10 cellular contexts compared by ENCODE assay signal in the genomic region with DNA sequence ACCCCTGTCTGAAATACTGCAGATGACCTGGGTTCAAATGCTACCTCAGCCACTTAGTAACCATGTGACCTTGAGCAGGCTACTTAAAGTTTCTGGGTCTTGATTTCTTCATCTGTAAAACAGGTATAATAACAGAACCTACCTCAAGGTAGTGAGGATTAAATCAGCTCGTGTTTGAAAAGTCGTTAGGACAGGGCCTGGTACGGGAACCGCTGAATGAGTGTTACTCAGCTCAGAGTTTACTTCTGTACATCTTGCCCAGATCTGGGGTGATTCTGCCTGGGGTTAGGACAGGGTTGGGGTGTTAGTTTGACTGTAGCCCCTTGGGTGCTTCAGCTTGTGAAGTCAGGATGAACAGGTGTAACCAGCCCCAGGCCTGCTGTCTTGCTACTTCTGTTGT. TPM values are rescaled to one million over a fixed set of nuclear protein-coding genes. Genes with fewer than 3 reads are reported as not detected.
DNase-seq lines count a peak whose midpoint lies in the region; ATAC-seq and TF ChIP-seq lines count a peak whose summit lies in the region.
"Had no signal": no experiment of that assay in that cellular context is flagged by ENCODE, and none has a peak within 500 bp of the region (broad histone marks: within the 10 kb centered on the region; RNA-seq: fewer than 3 reads in every experiment).

No MANE protein-coding gene starts in this region.

- H4K20me1 ChIP-seq in HCT116 (ENCODE audit: insufficient read depth), result no peaks in the 10 kb centered on the region

- H3K9ac ChIP-seq in HCT116 (ENCODE audit: low read length), result peak overlapping the region; percentile 89
- no peak overlapping the region for H3K9ac ChIP-seq in mesendoderm (ENCODE audit: low read length)

- H3K9me2 ChIP-seq in HCT116 (ENCODE audit: insufficient read depth), result no peaks in the 10 kb centered on the region

- H3K79me2 ChIP-seq in HCT116 (ENCODE audit: insufficient read depth, low read length) (peaks cover 65% of the 10 kb centered on the region), mesendoderm (ENCODE audit: control insufficient read depth, insufficient read depth, low read length) (no peaks in the 10 kb centered on the region)

- no peak overlapping the region for H3K4ac ChIP-seq in mesendoderm (ENCODE audit: low read depth, low read length)

- H3K4me2 ChIP-seq in HCT116 (ENCODE audit: low read length) (peak overlapping the region; percentile 94), mesendoderm (ENCODE audit: low read length) (no peak overlapping the region)

- H3K4me1 Mint-ChIP-seq in T-helper 17 cell, result peaks cover 24% of the 10 kb centered on the region

- no peak for TF ChIP-seq CTCF in HCT116 (IDR thresholded peaks at IDR 0.05 in 2 of 3, conservative IDR thresholded peaks at IDR 0.05 in 1 of 3; ENCODE audit: borderline replicate concordance in 1 of 3, insufficient read depth in 1 of 3, low read depth in 2 of 3, low read length in 2 of 3)
- no peak for TF ChIP-seq CTCF in esophagus muscularis mucosa (IDR thresholded peaks at IDR 0.05)
- no peak for TF ChIP-seq CTCF in sigmoid colon (IDR thresholded peaks at IDR 0.05)

- peaks cover 18 to 64% of the 10 kb centered on the region in 2 experiments; a peak in 3 of 4 replicates for H3K4me1 ChIP-seq in HCT116 (ENCODE audit: control insufficient read depth in 1 of 2, insufficient read depth in 2 of 2, low read length in 2 of 2)
- H3K4me1 ChIP-seq in esophagus muscularis mucosa, result peaks cover 53 to 90% (median 79%) of the 10 kb centered on the region in 4 donors
- peaks cover 0 to 63% (median 54%) of the 10 kb centered on the region in 4 donors for H3K4me1 ChIP-seq in sigmoid colon
- peaks cover 5% of the 10 kb centered on the region for H3K4me1 ChIP-seq in mesendoderm (ENCODE audit: control insufficient read depth, low read depth, low read length)

- H3K56ac ChIP-seq in mesendoderm (ENCODE audit: low read length), result no peak overlapping the region

- ATAC-seq in HCT116, result no peak
- no peak for ATAC-seq in T-helper 17 cell
- no peak for ATAC-seq in left colon
- no peak for ATAC-seq in GM18867 (IDR thresholded peaks at IDR 0.05; ENCODE audit: unreplicated experiment)
- ATAC-seq: gastrocnemius medialis had no signal

- H3K27ac Mint-ChIP-seq in T-helper 17 cell, result peak overlapping the region; percentile 92

- H3K4me3 ChIP-seq in HCT116 (replicated peaks in 1 of 2; ENCODE audit: low read depth in 1 of 2, low read length in 2 of 2), result peak overlapping the region; percentile 84 to 97; a peak in 3 of 4 replicates
- H3K4me3 ChIP-seq in esophagus muscularis mucosa, result peak overlapping the region; percentile 67 to 86 (median 83)
- H3K4me3 ChIP-seq in sigmoid colon, result peak overlapping the region in 3 of 4 donors; percentile 78 to 91 (median 84)
- no peak overlapping the region for H3K4me3 ChIP-seq in mesendoderm (ENCODE audit: low read length)

- H3K4me3 Mint-ChIP-seq in T-helper 17 cell, result peak overlapping the region; percentile 97

- CTCF ChIA-PET in HCT116 (lab: Charles Lee), result interaction anchor here (1.3 kb wide), 1 partner anchor 12 kb away, joined by 6 read pairs; no protein-coding TSS in a partner anchor

- H4K8ac ChIP-seq in mesendoderm (ENCODE audit: low read depth, low read length), result no peak overlapping the region

- no peak overlapping the region for H2AK5ac ChIP-seq in mesendoderm (ENCODE audit: low read length)

- no peaks in the 10 kb centered on the region for H3K27me3 Mint-ChIP-seq in T-helper 17 cell

- no peak overlapping the region for H2BK15ac ChIP-seq in mesendoderm (replicated peaks; ENCODE audit: low read depth)

- H3K9me3 ChIP-seq in HCT116 (ENCODE audit: control insufficient read depth in 1 of 2, insufficient read depth in 1 of 2, low read depth in 1 of 2, low read length in 2 of 2) (no peaks in the 10 kb centered on the region), T-helper 17 cell (ENCODE audit: control insufficient read depth, low read length, poor library complexity, severe bottlenecking) (no peaks in the 10 kb centered on the region), esophagus muscularis mucosa (no peaks in the 10 kb centered on the region), sigmoid colon (no peaks in the 10 kb centered on the region)
- H3K9me3 ChIP-seq: gastrocnemius medialis had no signal

- no peak overlapping the region for H2BK5ac ChIP-seq in mesendoderm (ENCODE audit: low read length)

- no peak overlapping the region for H2BK120ac ChIP-seq in mesendoderm (ENCODE audit: low read depth, low read length)

- intact Hi-C loops in HCT116 (cut with micrococcal nuclease) (no loop called here), esophagus muscularis mucosa (cut with DNase I) (no loop called here), sigmoid colon (cut with DNase I) (no loop called here), left colon (cut with DNase I, micrococcal nuclease) (no loop called here)

- POLR2A ChIA-PET in HCT116 (lab: Charles Lee), result no interaction called here

- peaks cover 2 to 21% of the 10 kb centered on the region in 2 experiments; a peak in 3 of 4 replicates for H3K36me3 ChIP-seq in HCT116 (ENCODE audit: control insufficient read depth in 1 of 2, insufficient read depth in 2 of 2, low read length in 2 of 2)
- peaks cover 0 to 30% (median 20%) of the 10 kb centered on the region in 4 donors for H3K36me3 ChIP-seq in esophagus muscularis mucosa
- H3K36me3 ChIP-seq in sigmoid colon, result peaks cover 0 to 23% (median 2%) of the 10 kb centered on the region in 4 donors
- no peaks in the 10 kb centered on the region for H3K36me3 ChIP-seq in mesendoderm (ENCODE audit: control insufficient read depth, insufficient read depth, low read length)
- H3K36me3 ChIP-seq: gastrocnemius medialis had no signal

- DNase-seq in HCT116 (ENCODE audit: low read depth, low spot score) (no peak), T-helper 17 cell (no peak), esophagus muscularis mucosa (ENCODE audit: extremely low spot score) (no peak), sigmoid colon (no peak), left colon (no peak), mesendoderm (no peak)
- DNase-seq: gastrocnemius medialis, Kasumi-1, occipital lobe had no signal

- H3K23ac ChIP-seq in mesendoderm (ENCODE audit: low read length), result no peak overlapping the region

- TF ChIP-seq RAD21 in HCT116 (IDR thresholded peaks at IDR 0.05; ENCODE audit: low read depth), result no peak

- WGBS in esophagus muscularis mucosa, result 80% methylated on average over 4 of the region's 4 CpGs
- WGBS in sigmoid colon, 2 donors, result 81 to 90% methylated on average over 4 of the region's 4 CpGs
- WGBS in mesendoderm (ENCODE audit: extremely low coverage, insufficient coverage, low lambda C conversion rate), result no CpG with 5 or more reads among the region's 4 CpGs

- no peak for TF ChIP-seq POLR2A in HCT116 (IDR thresholded peaks at IDR 0.05; ENCODE audit: borderline replicate concordance, extremely low read depth, insufficient read depth, insufficient read length)
- no peak for TF ChIP-seq POLR2A in esophagus muscularis mucosa (IDR thresholded peaks at IDR 0.05; ENCODE audit: low read depth)
- no peak for TF ChIP-seq POLR2A in sigmoid colon (IDR thresholded peaks at IDR 0.05)

- RAD21 ChIA-PET in HCT116 (lab: Charles Lee; ENCODE audit: low non-redundant PET in 1 of 2, low total read pairs in 2 of 2, uncharacterized antibody in 2 of 2, unreplicated experiment in 2 of 2), result no interaction called here

- H3K18ac ChIP-seq in mesendoderm (ENCODE audit: low read length), result no peak overlapping the region

- H4K5ac ChIP-seq in mesendoderm (ENCODE audit: low read length), result no peak overlapping the region

- H3K36me3 Mint-ChIP-seq in T-helper 17 cell (ENCODE audit: low read depth), result no peaks in the 10 kb centered on the region

- no peak overlapping the region; the same call in 1 of the 2 replicates for H3K27ac ChIP-seq in HCT116 (ENCODE audit: low read depth, low read length)
- peak overlapping the region in 3 of 4 donors; percentile 4 to 86 (median 86) for H3K27ac ChIP-seq in esophagus muscularis mucosa (replicated peaks in 1 of 4)
- peak overlapping the region; percentile 85 to 92 (median 88) for H3K27ac ChIP-seq in sigmoid colon
- H3K27ac ChIP-seq in mesendoderm (ENCODE audit: low read depth, low read length), result no peak overlapping the region
- H3K27ac ChIP-seq: gastrocnemius medialis had no signal

- H3K79me1 ChIP-seq in mesendoderm (ENCODE audit: low read length), result peaks cover 7% of the 10 kb centered on the region

- no peak overlapping the region for H2AFZ ChIP-seq in HCT116 (ENCODE audit: low read depth, low read length, poor library complexity, severe bottlenecking)

- TF ChIP-seq EP300 in esophagus muscularis mucosa (IDR thresholded peaks at IDR 0.05) (no peak), sigmoid colon (IDR thresholded peaks at IDR 0.05) (no peak)

- H3K27me3 ChIP-seq in HCT116 (ENCODE audit: insufficient read depth, low read length) (no peaks in the 10 kb centered on the region), esophagus muscularis mucosa (no peaks in the 10 kb centered on the region), sigmoid colon (no peaks in the 10 kb centered on the region), mesendoderm (ENCODE audit: insufficient read depth, low read length, poor library complexity) (no peaks in the 10 kb centered on the region)
- H3K27me3 ChIP-seq: gastrocnemius medialis had no signal

- BruUV-seq in HCT116 (replicated peaks; lab: Mats Ljungman, UMichigan), result no TSS peak

RNA-seq across cellular contexts. Expression of a gene that starts 1.8 kb away (rescaled TPM):
- 98.6 TPM for total RNA-seq in HCT116 (2021; ENCODE audit: unreplicated experiment)
- 180 and 260 TPM in 2 replicates for polyA plus RNA-seq in HCT116 (2012)
- 10 to 100 TPM; 15.4 to 23.4 TPM for total RNA-seq in T-helper 17 cell
- total RNA-seq in esophagus muscularis mucosa, result 10 to 100 TPM; 30.7 to 68.3 (median 43.4) TPM
- 10 to 100 TPM; 42.0 to 72.4 (median 58.6) TPM for total RNA-seq in sigmoid colon
- 10 to 100 TPM; 10.6 to 94.5 (median 11.4) TPM for polyA plus RNA-seq in sigmoid colon
- 100 to 1,000 TPM in 1 of 2 donors, 10 to 100 TPM in 1; 97.2 to 165 TPM for total RNA-seq in left colon
- 14.6 TPM for polyA plus RNA-seq in mesendoderm (2013, experiment 1 of 2)
- 14.6 TPM for polyA plus RNA-seq in mesendoderm (2013, experiment 2 of 2)

RNA-seq across cellular contexts. Expression of a gene that starts 30.8 kb away (rescaled TPM):
- total RNA-seq in HCT116 (2021; ENCODE audit: unreplicated experiment), result 92.7 TPM
- polyA plus RNA-seq in HCT116 (2012), result 261 and 304 TPM in 2 replicates
- 100 to 1,000 TPM; 166 to 183 TPM for total RNA-seq in T-helper 17 cell
- total RNA-seq in esophagus muscularis mucosa, result 10 to 100 TPM; 27.2 to 49.0 (median 33.8) TPM
- 10 to 100 TPM; 18.6 to 35.7 (median 35.5) TPM for total RNA-seq in sigmoid colon
- polyA plus RNA-seq in sigmoid colon, result 100 to 1,000 TPM; 283 to 436 (median 359) TPM
- total RNA-seq in left colon, result 100 to 1,000 TPM; 235 to 242 TPM
- polyA plus RNA-seq in mesendoderm (2013, experiment 1 of 2), result 24.0 TPM
- 23.4 TPM for polyA plus RNA-seq in mesendoderm (2013, experiment 2 of 2)

RNA-seq across cellular contexts. Expression of a gene that starts 31.1 kb away (rescaled TPM):
- total RNA-seq in HCT116 (2021; ENCODE audit: unreplicated experiment) (15.4 TPM), T-helper 17 cell (1 to 10 TPM; 3.7 to 4.6 TPM), esophagus muscularis mucosa (1 to 10 TPM; 3.8 to 7.4 (median 5.3) TPM), sigmoid colon (1 to 10 TPM; 3.0 to 7.5 (median 5.4) TPM), left colon (10 to 100 TPM; 19.6 to 22.3 TPM)
- polyA plus RNA-seq in HCT116 (2012), result 8.6 and 12.6 TPM in 2 replicates
- 10 to 100 TPM in 1 of 3 donors, 1 to 10 TPM in 2; 7.9 to 12.7 (median 9.0) TPM for polyA plus RNA-seq in sigmoid colon
- polyA plus RNA-seq in mesendoderm (2013, experiment 1 of 2), result 1.1 TPM
- 1.1 TPM for polyA plus RNA-seq in mesendoderm (2013, experiment 2 of 2)

RNA-seq across cellular contexts. Expression of a gene that starts 46.4 kb away (rescaled TPM):
- total RNA-seq in HCT116 (2021; ENCODE audit: unreplicated experiment) (1.0 TPM), T-helper 17 cell (under 1 TPM in 1 of 2 donors, not detected in 1; 0.29 TPM), esophagus muscularis mucosa (under 1 TPM in 2 of 4 donors, not detected in 2; 0.32 to 0.42 TPM), sigmoid colon (not detected), left colon (under 1 TPM; 0.47 to 0.58 TPM)
- polyA plus RNA-seq in HCT116 (2012), result 0.95 and 1.8 TPM in 2 replicates
- under 1 TPM in 1 of 3 donors, not detected in 2; 0.25 TPM for polyA plus RNA-seq in sigmoid colon
- polyA plus RNA-seq in mesendoderm (2013, experiment 1 of 2), result not detected
- polyA plus RNA-seq in mesendoderm (2013, experiment 2 of 2), result 0.01 TPM
- total RNA-seq: gastrocnemius medialis had no signal

Comparison
In these comparisons a context has a peak if more than half of its experiments do, and no peak if none do; other contexts are left out.
1. H3K27ac ChIP-seq: peak in esophagus muscularis mucosa (3 of 4) and sigmoid colon (4 of 4); none in HCT116 (single experiment) and mesendoderm (single experiment).